In the genomic region with DNA sequence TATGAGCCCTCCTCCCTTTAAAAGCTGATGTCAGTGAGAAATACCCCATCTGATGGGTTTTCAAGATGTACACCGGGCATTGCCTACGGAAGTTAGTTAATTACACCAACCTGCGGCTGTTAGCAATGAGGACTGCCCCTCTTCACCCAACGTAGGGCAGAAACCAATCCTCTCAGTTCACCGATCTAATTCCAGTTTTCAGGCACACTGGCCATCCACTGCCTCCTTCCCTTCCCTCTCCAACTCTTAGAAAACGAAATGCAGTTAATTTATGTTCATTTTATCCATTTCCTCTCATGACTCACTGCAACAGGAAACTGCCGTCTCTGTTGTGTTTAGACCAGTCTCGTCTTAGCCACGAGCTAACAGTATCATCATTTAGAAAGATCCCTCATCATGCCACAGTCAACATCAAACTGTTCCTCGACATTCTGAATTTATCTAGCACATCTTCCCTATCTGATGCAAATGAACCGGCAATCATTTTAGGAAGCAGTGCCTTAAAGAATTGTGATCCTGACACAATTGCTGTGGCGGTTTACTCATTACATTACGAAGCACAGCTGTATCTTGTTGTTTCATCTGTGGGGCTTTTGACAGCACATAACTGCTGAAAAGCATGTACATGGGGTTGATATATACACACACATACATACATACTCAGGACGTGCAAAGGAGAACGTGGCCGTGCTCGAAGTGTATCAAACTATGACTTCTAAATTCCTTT, we compare ENCODE assay signal across 13 cellular contexts.
DNase-seq lines count a peak whose midpoint lies in the region; TF ChIP-seq lines count a peak whose summit lies in the region.
"Had no signal": no experiment of that assay in that cellular context is flagged by ENCODE, and none has a peak within 500 bp of the region (broad histone marks: within the 10 kb centered on the region; RNA-seq: fewer than 3 reads in every experiment).

No MANE protein-coding gene starts in this region.

- no peak for TF ChIP-seq CTCF in choroid plexus epithelial cell (conservative IDR thresholded peaks at IDR 0.05; ENCODE audit: low read depth, low read length)
- TF ChIP-seq CTCF in nephron progenitor cell (IDR thresholded peaks at IDR 0.05) = no peak
- TF ChIP-seq CTCF in dorsolateral prefrontal cortex (IDR thresholded peaks at IDR 0.05 in 54 of 56, conservative IDR thresholded peaks at IDR 0.05 in 2 of 56; ENCODE audit: low read depth in 1 of 56, partially characterized antibody in 56 of 56) = no peak

- no peak overlapping the region for H3K27ac ChIP-seq in dorsolateral prefrontal cortex
- H3K27ac ChIP-seq: PC-9 had no signal

- DNase-seq in NCI-H510A treated with DMSO at 0.1 percent for 48 hours (lab: John Stamatoyannopoulos, UW) (peak; percentile 19), NCI-H510A (lab: John Stamatoyannopoulos, UW) (no peak), NCI-H226 (peak; percentile 41), choroid plexus epithelial cell (ENCODE audit: low read depth) (peak; percentile 41), nephron progenitor cell (no peak), dorsolateral prefrontal cortex (no peak), NCI-H446 (lab: John Stamatoyannopoulos, UW) (no peak)
- DNase-seq in effector CD4-positive, alpha-beta T cell = no peak
- DNase-seq: activated B cell treated with CpG ODN at 0.5 μM for 24 hours; amniotic stem cell; KBM-7; PC-9; stimulated activated naive CD4-positive, alpha-beta T cell treated with Interleukin-2 at 50 U/mL for 16 hours had no signal

- peak overlapping the region; percentile 62 for H3K27ac Mint-ChIP-seq in nephron progenitor cell
- H3K27ac Mint-ChIP-seq: activated B cell treated with CpG ODN at 0.5 μM for 24 hours had no signal

- H3K4me1 Mint-ChIP-seq in nephron progenitor cell = peaks cover 45% of the 10 kb centered on the region
- H3K4me1 Mint-ChIP-seq: activated B cell treated with CpG ODN at 0.5 μM for 24 hours had no signal

- H3K4me3 ChIP-seq in choroid plexus epithelial cell (ENCODE audit: low read depth, low read length) (no peak overlapping the region), dorsolateral prefrontal cortex (no peak overlapping the region)
- H3K4me3 ChIP-seq: PC-9 had no signal

- H3K27me3 ChIP-seq in dorsolateral prefrontal cortex = no peaks in the 10 kb centered on the region

- intact Hi-C loops in dorsolateral prefrontal cortex (cut with DNase I) = no loop called here

- no peaks in the 10 kb centered on the region for H3K9me3 Mint-ChIP-seq in nephron progenitor cell
- H3K9me3 Mint-ChIP-seq: activated B cell treated with CpG ODN at 0.5 μM for 24 hours had no signal

- H3K4me3 Mint-ChIP-seq in nephron progenitor cell = no peak overlapping the region
- H3K4me3 Mint-ChIP-seq: activated B cell treated with CpG ODN at 0.5 μM for 24 hours had no signal

- H3K27me3 Mint-ChIP-seq in nephron progenitor cell (ENCODE audit: low read depth, poor library complexity) = no peaks in the 10 kb centered on the region

- no peaks in the 10 kb centered on the region for H3K36me3 Mint-ChIP-seq in nephron progenitor cell (ENCODE audit: low read depth)

Comparison
In these comparisons a context has a peak if more than half of its experiments do, and no peak if none do; other contexts are left out.
1. DNase-seq: peak in NCI-H510A treated with DMSO at 0.1 percent for 48 hours (single experiment), NCI-H226 (single experiment) and choroid plexus epithelial cell (single experiment); none in NCI-H510A (single experiment), nephron progenitor cell (single experiment), dorsolateral prefrontal cortex (0 of 10), NCI-H446 (0 of 2) and effector CD4-positive, alpha-beta T cell (single experiment).